8 cellular contexts compared by ENCODE assay signal in genomic region chr11:27700351-27701261, GRCh38. TPM values are rescaled to one million over a fixed set of nuclear protein-coding genes. Genes with fewer than 3 reads are reported as not detected.
A peak's percentile ranks its signal among the peaks of the same experiment; 100 is the strongest.
DNase-seq lines count a peak whose midpoint lies in the region; ATAC-seq and TF ChIP-seq lines count a peak whose summit lies in the region.

Gene BDNF (minus strand): TSS chr11:27700455. CDS start chr11:27658564, 41,891 bp downstream.

- H3K9me2 ChIP-seq in hepatocyte (replicated peaks; ENCODE audit: insufficient read depth), result no peaks in the 10 kb centered on the region

- peak within 1 kb of the TSS; percentile 42 for H3K27ac ChIP-seq in hepatocyte

- no peaks in the 10 kb centered on the region for H3K36me3 Mint-ChIP-seq in activated T-cell treated with anti-CD3 and anti-CD28 coated beads, Interleukin-2, amount 50 U/mL, for 24 hours (ENCODE audit: low read depth)
- peaks cover 3% of the 10 kb centered on the region for H3K36me3 Mint-ChIP-seq in activated naive CD8-positive, alpha-beta T cell

- peaks cover 25% of the 10 kb centered on the region for H3K27me3 ChIP-seq in hepatocyte

- no peaks in the 10 kb centered on the region for H4K20me1 ChIP-seq in hepatocyte (ENCODE audit: insufficient read depth, poor library complexity, severe bottlenecking)

- H3K9me3 ChIP-seq in hepatocyte (ENCODE audit: low read depth), result no peaks in the 10 kb centered on the region

- peak; percentile 33 for DNase-seq in activated T-cell treated with anti-CD3 and anti-CD28 coated beads, Interleukin-2, amount 50 U/mL, for 24 hours
- DNase-seq in activated T-cell treated with anti-CD3 and anti-CD28 coated beads for 4 hours, result no peak
- DNase-seq in HT1080 (ENCODE audit: low read depth), result peak; percentile 52
- DNase-seq in hepatocyte (ENCODE audit: low spot score), result peak; percentile 43
- DNase-seq in sciatic nerve (ENCODE audit: low spot score), result no peak
- no peak for DNase-seq in activated gamma-delta T cell (lab: John Stamatoyannopoulos, UW)
- no peak for DNase-seq in NOMO-1 treated with dmso at 0.1 percent for 144 hours (lab: John Stamatoyannopoulos, UW; ENCODE audit: unreplicated experiment)

- H3K4me2 ChIP-seq in hepatocyte, result peak within 1 kb of the TSS; percentile 94

- peak within 1 kb of the TSS; percentile 71 for H3K4me3 ChIP-seq in hepatocyte

- no peaks in the 10 kb centered on the region for H3K9me3 Mint-ChIP-seq in activated T-cell treated with anti-CD3 and anti-CD28 coated beads, Interleukin-2, amount 50 U/mL, for 24 hours
- H3K9me3 Mint-ChIP-seq in activated naive CD8-positive, alpha-beta T cell (ENCODE audit: low read depth), result no peaks in the 10 kb centered on the region

- 4% methylated on average over 38 of the region's 91 CpGs for WGBS in hepatocyte (ENCODE audit: low lambda C conversion rate, missing lambda C conversion rate)

- H3K27ac Mint-ChIP-seq in activated T-cell treated with anti-CD3 and anti-CD28 coated beads, Interleukin-2, amount 50 U/mL, for 24 hours, result no peak within 1 kb of the TSS
- H3K27ac Mint-ChIP-seq in activated naive CD8-positive, alpha-beta T cell, result no peak within 1 kb of the TSS

- TF ChIP-seq CTCF in hepatocyte (IDR thresholded peaks at IDR 0.05; ENCODE audit: poor library complexity), result no peak

- no peaks in the 10 kb centered on the region for H3K36me3 ChIP-seq in hepatocyte (replicated peaks; ENCODE audit: insufficient read depth, low read depth)

- intact Hi-C loops in sciatic nerve (cut with DNase I), result no loop called here

- peaks cover 12% of the 10 kb centered on the region for H3K4me1 ChIP-seq in hepatocyte (ENCODE audit: insufficient read depth)

- ATAC-seq in sciatic nerve, result peak; percentile 6

- peaks cover 9% of the 10 kb centered on the region for H3K79me2 ChIP-seq in hepatocyte

- peaks cover 26% of the 10 kb centered on the region for H3K4me1 Mint-ChIP-seq in activated T-cell treated with anti-CD3 and anti-CD28 coated beads, Interleukin-2, amount 50 U/mL, for 24 hours (ENCODE audit: low read depth)
- peaks cover 23% of the 10 kb centered on the region for H3K4me1 Mint-ChIP-seq in activated naive CD8-positive, alpha-beta T cell (ENCODE audit: low read depth)

- H2AFZ ChIP-seq in hepatocyte, result peak within 1 kb of the TSS; percentile 58

- peaks cover 79% of the 10 kb centered on the region for H3K27me3 Mint-ChIP-seq in activated T-cell treated with anti-CD3 and anti-CD28 coated beads, Interleukin-2, amount 50 U/mL, for 24 hours
- H3K27me3 Mint-ChIP-seq in activated naive CD8-positive, alpha-beta T cell, result peaks cover 54% of the 10 kb centered on the region

- peak within 1 kb of the TSS; percentile 72 for H3K4me3 Mint-ChIP-seq in activated T-cell treated with anti-CD3 and anti-CD28 coated beads, Interleukin-2, amount 50 U/mL, for 24 hours
- peak within 1 kb of the TSS; percentile 90 for H3K4me3 Mint-ChIP-seq in activated naive CD8-positive, alpha-beta T cell

RNA-seq across cellular contexts. Expression of gene BDNF, which starts in this region (rescaled TPM):
- total RNA-seq in HT1080 (2014; rRNA removed; shearing (Covaris generic)), result 11.9 and 12.5 TPM in 2 replicates
- polyA plus RNA-seq in HT1080 (2015; cell fraction: cytosol; rRNA removed), result 9.3 and 11.1 TPM in 2 replicates
- polyA plus RNA-seq in HT1080 (2015; cell fraction: nucleus; rRNA removed), result 7.6 and 8.6 TPM in 2 replicates
- total RNA-seq in hepatocyte, result 8.8 and 9.0 TPM in 2 replicates
- 4.9 and 7.8 TPM in 2 replicates for polyA plus RNA-seq in hepatocyte
- total RNA-seq in sciatic nerve, result 0.18 TPM

Comparison
In these comparisons a context has a peak if more than half of its experiments do, and no peak if none do; other contexts are left out.
1. DNase-seq: peak in activated T-cell treated with anti-CD3 and anti-CD28 coated beads, Interleukin-2, amount 50 U/mL, for 24 hours (single experiment), HT1080 (single experiment) and hepatocyte (single experiment); none in activated T-cell treated with anti-CD3 and anti-CD28 coated beads for 4 hours (single experiment), sciatic nerve (single experiment), activated gamma-delta T cell (single experiment) and NOMO-1 treated with dmso at 0.1 percent for 144 hours (single experiment).
2. Peak in ATAC-seq in sciatic nerve; RNA of the gene not detected or under 1 TPM.